Comparison of ENCODE assay signal across 7 cellular contexts in the genomic region with DNA sequence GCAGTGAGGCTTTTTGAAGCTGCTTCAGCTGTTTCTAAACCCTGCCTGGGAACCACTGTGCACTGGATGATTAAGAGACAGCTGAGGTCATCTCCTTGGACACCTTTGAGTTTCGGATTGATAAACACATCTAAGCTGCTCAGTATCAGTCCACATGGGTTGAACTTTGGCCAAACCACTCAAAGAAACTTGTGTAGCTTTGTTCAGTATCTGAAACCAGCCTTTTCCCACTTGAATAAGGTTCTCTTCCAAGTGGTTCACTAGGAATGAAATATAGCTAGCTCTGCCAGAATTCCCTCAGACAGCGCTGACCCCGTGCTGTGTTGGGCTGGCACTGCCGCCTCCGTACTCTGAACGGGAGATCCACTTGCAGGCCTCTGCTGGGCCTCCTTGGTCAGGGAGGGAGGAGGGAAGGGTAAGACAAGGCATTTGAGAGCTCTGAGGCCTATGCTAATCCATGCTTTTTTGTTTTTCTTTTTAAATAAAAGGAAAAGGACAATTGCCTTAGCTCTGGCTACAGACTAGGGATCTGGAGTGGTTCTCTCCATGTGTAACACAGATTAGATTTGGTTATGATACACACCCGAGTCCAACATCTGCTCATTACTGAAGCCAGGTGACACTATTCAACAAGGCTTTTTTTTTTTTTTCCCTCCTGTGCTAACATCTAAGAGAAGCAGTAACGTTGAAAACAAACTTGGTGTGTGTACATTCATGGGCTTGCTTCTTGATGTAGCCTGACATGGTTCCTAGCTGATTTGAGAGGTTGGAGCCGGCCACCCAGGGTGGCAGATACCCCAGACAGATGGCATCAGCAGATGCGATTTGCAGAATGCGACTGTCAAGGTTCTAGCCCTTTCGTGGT.
DNase-seq lines count a peak whose midpoint lies in the region; ATAC-seq, FAIRE-seq and TF ChIP-seq lines count a peak whose summit lies in the region.

No MANE protein-coding gene starts in this region.

- no TSS peak for BruUV-seq in endothelial cell of umbilical vein (replicated peaks; lab: Mats Ljungman, UMichigan)

- H3K4me3 Mint-ChIP-seq in neural progenitor cell: no peak overlapping the region
- no peak overlapping the region for H3K4me3 Mint-ChIP-seq in activated CD4-positive, alpha-beta memory T cell treated with anti-CD3 and anti-CD28 coated beads, Interleukin-2, amount 10 ng/mL, durations not matched to agents 7 days and 5 days

- H3K79me2 ChIP-seq in endothelial cell of umbilical vein (ENCODE audit: control insufficient read depth, insufficient read depth, low read length): peaks cover 20% of the 10 kb centered on the region
- peaks cover 79% of the 10 kb centered on the region for H3K79me2 ChIP-seq in neural progenitor cell (ENCODE audit: low read depth)

- H3K9me1 ChIP-seq in endothelial cell of umbilical vein (replicated peaks; ENCODE audit: control insufficient read depth, extremely low read depth, insufficient read depth, low read length): no peaks in the 10 kb centered on the region

- TF ChIP-seq POLR2A in endothelial cell of umbilical vein (IDR thresholded peaks at IDR 0.05; ENCODE audit: low read depth, low read length): no peak

- H3K9ac ChIP-seq in endothelial cell of umbilical vein (replicated peaks; ENCODE audit: extremely low read depth, insufficient read depth, low read length) (no peak overlapping the region), neural progenitor cell (no peak overlapping the region)

- dilution Hi-C loops in endothelial cell of umbilical vein (cut with MboI; ENCODE audit: extremely low pct_ligation_motif_present, low sequenced_read_pairs): no loop called here

- intact Hi-C loops in endothelial cell of umbilical vein (cut with micrococcal nuclease): no loop called here

- H3K4me2 ChIP-seq in endothelial cell of umbilical vein (ENCODE audit: insufficient read depth, low read length) (no peak overlapping the region), neural progenitor cell (peak overlapping the region; percentile 47)

- no peaks in the 10 kb centered on the region for H3F3A ChIP-seq in neural progenitor cell (ENCODE audit: low read depth)

- ATAC-seq in GM18498 (IDR thresholded peaks at IDR 0.05; ENCODE audit: unreplicated experiment): peak; percentile 95
- ATAC-seq in GM21528 (IDR thresholded peaks at IDR 0.05; ENCODE audit: low FRiP score, unreplicated experiment): peak; percentile 80

- H3K27me3 Mint-ChIP-seq in neural progenitor cell (ENCODE audit: insufficient read depth, low read depth): no peaks in the 10 kb centered on the region
- no peaks in the 10 kb centered on the region for H3K27me3 Mint-ChIP-seq in activated CD4-positive, alpha-beta memory T cell treated with anti-CD3 and anti-CD28 coated beads, Interleukin-2, amount 10 ng/mL, durations not matched to agents 7 days and 5 days

- CTCF ChIA-PET in endothelial cell of umbilical vein (lab: Charles Lee): no interaction called here
- CTCF ChIA-PET in activated CD4-positive, alpha-beta memory T cell treated with anti-CD3 and anti-CD28 coated beads, Interleukin-2, amount 10 ng/mL, durations not matched to agents 7 days and 5 days (lab: Charles Lee): interaction anchor here (1.2 to 2.5 kb wide), 3 partner anchors 14 to 236 kb away, joined by 3 to 10 read pairs (median 3); no protein-coding TSS in a partner anchor

- TF ChIP-seq CTCF in endothelial cell of umbilical vein (IDR thresholded peaks at IDR 0.05; ENCODE audit: extremely low read depth in 1 of 2, insufficient read depth in 1 of 2, low read depth in 1 of 2, low read length in 2 of 2) (no peak), neural progenitor cell (IDR thresholded peaks at IDR 0.05) (no peak)

- peak; percentile 43 for FAIRE-seq in endothelial cell of umbilical vein (lab: Jason Lieb, UNC)

- H3K4me1 ChIP-seq in endothelial cell of umbilical vein (ENCODE audit: control insufficient read depth, extremely low read depth, insufficient read depth, low read length) (no peaks in the 10 kb centered on the region), neural progenitor cell (peaks cover 39% of the 10 kb centered on the region)

- peaks cover 11% of the 10 kb centered on the region for H4K20me1 ChIP-seq in endothelial cell of umbilical vein (replicated peaks; ENCODE audit: control insufficient read depth, extremely low read depth, insufficient read depth, low read length)
- H4K20me1 ChIP-seq in neural progenitor cell (ENCODE audit: low read depth): peaks cover 75% of the 10 kb centered on the region

- no peaks in the 10 kb centered on the region for H3K9me3 ChIP-seq in endothelial cell of umbilical vein (replicated peaks; ENCODE audit: control insufficient read depth, insufficient read depth, low read length)
- H3K9me3 ChIP-seq in neural progenitor cell (ENCODE audit: low read depth): no peaks in the 10 kb centered on the region

- H3K4me1 Mint-ChIP-seq in neural progenitor cell: peaks cover 44% of the 10 kb centered on the region
- peaks cover 55% of the 10 kb centered on the region for H3K4me1 Mint-ChIP-seq in activated CD4-positive, alpha-beta memory T cell treated with anti-CD3 and anti-CD28 coated beads, Interleukin-2, amount 10 ng/mL, durations not matched to agents 7 days and 5 days

- POLR2A ChIA-PET in endothelial cell of umbilical vein (lab: Charles Lee): no interaction called here
- POLR2A ChIA-PET in activated CD4-positive, alpha-beta memory T cell treated with anti-CD3 and anti-CD28 coated beads, Interleukin-2, amount 10 ng/mL, durations not matched to agents 7 days and 5 days (lab: Charles Lee): interaction anchor here (1.3 to 1.7 kb wide), 2 partner anchors 9 kb away, joined by 7 to 8 read pairs; no protein-coding TSS in a partner anchor

- H2AFZ ChIP-seq in endothelial cell of umbilical vein (ENCODE audit: low read depth, low read length): no peak overlapping the region
- H2AFZ ChIP-seq in neural progenitor cell (replicated peaks): no peak overlapping the region

- peak overlapping the region; percentile 91 for H3K27ac Mint-ChIP-seq in neural progenitor cell
- no peak overlapping the region for H3K27ac Mint-ChIP-seq in activated CD4-positive, alpha-beta memory T cell treated with anti-CD3 and anti-CD28 coated beads, Interleukin-2, amount 10 ng/mL, durations not matched to agents 7 days and 5 days

- DNase-seq in M059J (ENCODE audit: low read depth) (peak; percentile 57), endothelial cell of umbilical vein (ENCODE audit: low read depth, low spot score) (peak; percentile 19), neural progenitor cell (ENCODE audit: low spot score) (peak; percentile 43), iPS-NIHi7 (ENCODE audit: extremely low spot score) (no peak)
- no peak for DNase-seq in activated CD4-positive, alpha-beta memory T cell treated with anti-CD3 and anti-CD28 coated beads, Interleukin-2, amount 10 ng/mL, durations not matched to agents 7 days and 5 days

- no peaks in the 10 kb centered on the region for H3K27me3 ChIP-seq in endothelial cell of umbilical vein (ENCODE audit: control insufficient read depth in 2 of 2, insufficient read depth in 2 of 2, low read length in 2 of 2)
- H3K27me3 ChIP-seq in neural progenitor cell: no peaks in the 10 kb centered on the region

- no peak overlapping the region for H3K27ac ChIP-seq in endothelial cell of umbilical vein (ENCODE audit: insufficient read depth, low read depth, low read length)
- no peak overlapping the region for H3K27ac ChIP-seq in neural progenitor cell

- H3K36me3 ChIP-seq in endothelial cell of umbilical vein (ENCODE audit: control insufficient read depth in 2 of 2, extremely low read depth in 1 of 2, insufficient read depth in 2 of 2, low read length in 2 of 2): no peaks in the 10 kb centered on the region
- no peaks in the 10 kb centered on the region for H3K36me3 ChIP-seq in neural progenitor cell

- H3K4me3 ChIP-seq in endothelial cell of umbilical vein (replicated peaks in 1 of 3; ENCODE audit: insufficient read depth in 1 of 3, low read depth in 1 of 3, low read length in 3 of 3) (no peak overlapping the region), neural progenitor cell (no peak overlapping the region)

- H3K36me3 Mint-ChIP-seq in neural progenitor cell: peaks cover 18% of the 10 kb centered on the region
- peaks cover 51% of the 10 kb centered on the region for H3K36me3 Mint-ChIP-seq in activated CD4-positive, alpha-beta memory T cell treated with anti-CD3 and anti-CD28 coated beads, Interleukin-2, amount 10 ng/mL, durations not matched to agents 7 days and 5 days (ENCODE audit: low read depth)

- H3K9me3 Mint-ChIP-seq in neural progenitor cell: no peaks in the 10 kb centered on the region
- H3K9me3 Mint-ChIP-seq in activated CD4-positive, alpha-beta memory T cell treated with anti-CD3 and anti-CD28 coated beads, Interleukin-2, amount 10 ng/mL, durations not matched to agents 7 days and 5 days: no peaks in the 10 kb centered on the region

TF ChIP-seq in endothelial cell of umbilical vein, 7 proteins besides CTCF, POLR2A, EP300 and RAD21:
- TF ChIP-seq GATA2 (IDR thresholded peaks at IDR 0.05; ENCODE audit: insufficient read depth, insufficient read length, low read depth, low read length) (no peak), FOS (IDR thresholded peaks at IDR 0.05; ENCODE audit: borderline replicate concordance, insufficient read depth, low read length) (no peak), JUN (IDR thresholded peaks at IDR 0.05; ENCODE audit: borderline replicate concordance, insufficient read depth, insufficient read length, low read depth) (no peak), MYC (IDR thresholded peaks at IDR 0.05; ENCODE audit: low read depth, low read length) (no peak), POLR2AphosphoS5 (IDR thresholded peaks at IDR 0.05; ENCODE audit: insufficient read depth, low read depth, low read length) (no peak), EZH2 (IDR thresholded peaks at IDR 0.05; ENCODE audit: borderline replicate concordance, low read depth, low read length, severe bottlenecking) (no peak)
- TF ChIP-seq, protein P1, sequence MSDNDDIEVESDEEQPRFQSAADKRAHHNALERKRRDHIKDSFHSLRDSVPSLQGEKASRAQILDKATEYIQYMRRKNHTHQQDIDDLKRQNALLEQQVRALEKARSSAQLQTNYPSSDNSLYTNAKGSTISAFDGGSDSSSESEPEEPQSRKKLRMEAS (IDR thresholded peaks at IDR 0.05; ENCODE audit: insufficient read depth, insufficient read length): no peak

Comparison
In these comparisons a context has a peak if more than half of its experiments do, and no peak if none do; other contexts are left out.
1. DNase-seq: peak in M059J (single experiment), endothelial cell of umbilical vein (single experiment) and neural progenitor cell (single experiment); none in activated CD4-positive, alpha-beta memory T cell treated with anti-CD3 and anti-CD28 coated beads, Interleukin-2, amount 10 ng/mL, durations not matched to agents 7 days and 5 days (single experiment) and iPS-NIHi7 (single experiment).